ENCODE assay signal across 12 cellular contexts in genomic region chr18:26617151-26617554, GRCh38.
DNase-seq lines count a peak whose midpoint lies in the region; ATAC-seq, FAIRE-seq and TF ChIP-seq lines count a peak whose summit lies in the region.
"Had no signal": no experiment of that assay in that cellular context is flagged by ENCODE, and none has a peak within 500 bp of the region (broad histone marks: within the 10 kb centered on the region; RNA-seq: fewer than 3 reads in every experiment).

No MANE protein-coding gene starts in this region.

- no peak overlapping the region for H3K27ac ChIP-seq in prostate gland
- H3K27ac ChIP-seq: coronary artery, thyroid gland had no signal

- H3K4me3 ChIP-seq in epithelial cell of proximal tubule (ENCODE audit: low read depth, low read length) (no peak overlapping the region), prostate gland (no peak overlapping the region)
- H3K4me3 ChIP-seq: coronary artery, thyroid gland had no signal

- H3K36me3 ChIP-seq in prostate gland, result no peaks in the 10 kb centered on the region
- H3K36me3 ChIP-seq: thyroid gland had no signal

- ATAC-seq in omental fat pad (ENCODE audit: low FRiP score), result peak; percentile 59
- ATAC-seq in GM18511 (IDR thresholded peaks at IDR 0.05; ENCODE audit: unreplicated experiment), result no peak
- ATAC-seq in GM21367 (IDR thresholded peaks at IDR 0.05; ENCODE audit: unreplicated experiment), result no peak

- no peak for TF ChIP-seq POLR2A in prostate gland (IDR thresholded peaks at IDR 0.05)

- H3K9me3 ChIP-seq in prostate gland, result no peaks in the 10 kb centered on the region
- H3K9me3 ChIP-seq: thyroid gland had no signal

- no peaks in the 10 kb centered on the region for H3K27me3 ChIP-seq in prostate gland (replicated peaks; ENCODE audit: insufficient read depth)
- H3K27me3 ChIP-seq: thyroid gland had no signal

- no peaks in the 10 kb centered on the region for H3K4me1 ChIP-seq in prostate gland (replicated peaks)
- H3K4me1 ChIP-seq: thyroid gland had no signal

- FAIRE-seq in RCC 7860 (lab: Jason Lieb, UNC), result peak; percentile 87

- peak; percentile 89 for DNase-seq in EH (ENCODE audit: low read depth)
- DNase-seq in RCC 7860 (ENCODE audit: low spot score), result peak; percentile 90
- DNase-seq in epithelial cell of proximal tubule (ENCODE audit: low read depth), result peak; percentile 55
- DNase-seq in omental fat pad (ENCODE audit: low spot score), result no peak
- no peak for DNase-seq in prostate gland (ENCODE audit: low spot score)
- no peak for DNase-seq in GDM1 (lab: John Stamatoyannopoulos, UW)
- DNase-seq: activated B cell treated with CpG ODN at 0.5 μM for 24 hours, nucleus accumbens, thyroid gland had no signal

- TF ChIP-seq CTCF in epithelial cell of proximal tubule (conservative IDR thresholded peaks at IDR 0.05; ENCODE audit: low read depth, low read length), result no peak
- no peak for TF ChIP-seq CTCF in omental fat pad (IDR thresholded peaks at IDR 0.05)
- no peak for TF ChIP-seq CTCF in prostate gland (IDR thresholded peaks at IDR 0.05)

- intact Hi-C loops in prostate gland (cut with DNase I), result no loop called here

- WGBS in prostate gland, result 51% methylated on average over 3 of the region's 3 CpGs

Comparison
In these comparisons a context has a peak if more than half of its experiments do, and no peak if none do; other contexts are left out.
1. DNase-seq: peak in EH (single experiment), RCC 7860 (single experiment) and epithelial cell of proximal tubule (single experiment); none in omental fat pad (single experiment), prostate gland (single experiment) and GDM1 (single experiment).